ENCODE assay signal across 9 cellular contexts in the genomic region with DNA sequence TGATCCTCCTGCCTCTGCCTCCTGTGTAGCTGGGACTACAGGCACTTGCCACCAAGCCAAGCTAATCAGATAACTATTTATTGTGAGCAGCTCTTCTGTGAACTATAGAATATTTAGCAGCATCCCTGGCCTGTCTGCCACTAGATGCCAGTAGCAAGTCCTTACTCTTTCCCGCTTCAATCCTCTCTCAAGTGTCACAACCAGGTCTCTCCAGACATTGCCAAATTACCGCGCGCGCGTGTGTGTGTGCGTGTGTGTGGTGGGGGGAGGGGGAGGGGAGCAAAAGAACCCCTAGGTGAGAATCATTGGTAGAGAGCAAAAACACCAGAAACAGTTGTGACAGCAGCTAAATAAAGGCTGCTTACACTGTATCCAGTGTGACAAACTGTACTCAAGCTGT.
DNase-seq lines count a peak whose midpoint lies in the region; ATAC-seq and TF ChIP-seq lines count a peak whose summit lies in the region.
"Had no signal": no experiment of that assay in that cellular context is flagged by ENCODE, and none has a peak within 500 bp of the region (broad histone marks: within the 10 kb centered on the region; RNA-seq: fewer than 3 reads in every experiment).

No MANE protein-coding gene starts in this region.

- peak; percentile 46 for DNase-seq in AG10803 (ENCODE audit: low read depth)
- DNase-seq in HK-2 (ENCODE audit: unreplicated experiment), result peak; percentile 6
- DNase-seq in amniotic epithelial cell (ENCODE audit: low read depth), result peak; percentile 32
- DNase-seq in islet precursor cell, result peak; percentile 61
- DNase-seq in stimulated activated CD4-positive, alpha-beta T cell treated with anti-CD3 and anti-CD28 coated beads, Interleukin-4, amount 100 ng/mL, for 1 hour, result no peak
- no peak for DNase-seq in NK-92 (lab: John Stamatoyannopoulos, UW; ENCODE audit: unreplicated experiment)

- no peak overlapping the region for H3K4me3 ChIP-seq in AG10803 (ENCODE audit: low read length)
- H3K4me3 ChIP-seq: SK-N-MC had no signal

- no peak for ATAC-seq in HG02678 (IDR thresholded peaks at IDR 0.05; ENCODE audit: unreplicated experiment)
- ATAC-seq in HG03175 (IDR thresholded peaks at IDR 0.05; ENCODE audit: unreplicated experiment), result no peak

- peak; percentile 19 for TF ChIP-seq CTCF in AG10803 (conservative IDR thresholded peaks at IDR 0.05; ENCODE audit: low read length)

Comparison
In these comparisons a context has a peak if more than half of its experiments do, and no peak if none do; other contexts are left out.
1. DNase-seq: peak in AG10803 (single experiment), HK-2 (single experiment), amniotic epithelial cell (single experiment) and islet precursor cell (single experiment); none in stimulated activated CD4-positive, alpha-beta T cell treated with anti-CD3 and anti-CD28 coated beads, Interleukin-4, amount 100 ng/mL, for 1 hour (single experiment) and NK-92 (single experiment).